In the genomic region with DNA sequence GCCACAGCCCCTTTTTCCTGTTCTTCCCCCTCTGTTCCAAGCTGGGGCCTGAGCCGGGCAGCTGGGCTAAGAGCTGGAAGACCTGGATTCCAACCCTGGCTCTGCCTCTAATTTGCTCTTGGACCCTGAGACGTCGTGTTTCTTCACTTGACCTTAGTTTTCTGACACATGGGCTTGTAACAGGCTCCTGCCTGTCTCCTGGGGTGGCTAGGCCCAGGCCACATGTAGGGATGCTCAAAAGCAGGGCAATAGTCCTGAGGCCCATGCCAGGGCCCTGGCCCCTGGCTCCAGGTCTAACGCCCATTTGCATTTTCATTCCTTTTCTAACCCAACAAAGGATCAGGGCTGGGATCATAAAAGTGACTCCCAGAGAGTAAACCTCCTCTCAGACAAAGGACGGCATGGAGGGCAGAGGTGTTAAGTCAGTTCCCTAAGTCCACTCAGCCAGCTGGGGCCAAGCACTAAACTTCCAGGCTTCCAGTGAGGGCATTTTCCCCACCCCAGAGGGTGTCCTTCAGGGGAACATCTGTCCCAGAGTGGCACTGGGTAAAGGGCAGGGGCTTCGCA, we compare ENCODE assay signal across 27 cellular contexts.
"Had no signal": no experiment of that assay in that cellular context is flagged by ENCODE, and none has a peak within 500 bp of the region (broad histone marks: within the 10 kb centered on the region; RNA-seq: fewer than 3 reads in every experiment).

No MANE protein-coding gene starts in this region.

- H3K27ac ChIP-seq: brain microvascular endothelial cell, coronary artery, skin epidermis, tibial nerve had no signal

- H3K36me3 Mint-ChIP-seq: naive B cell had no signal

- H3K27ac Mint-ChIP-seq: activated CD8-positive, alpha-beta T cell treated with anti-CD3 and anti-CD28 coated beads for 36 hours; activated T-helper 1 cell treated with anti-CD3 and anti-CD28 coated beads, Interleukin-12 subunit alpha, Interleukin-12 subunit beta, Interleukin-2, Interleukin-4 antibody, amounts not matched to agents 30 ng/mL and 10 ng/mL and 1 ng/mL, durations not matched to agents 14 hours and 24 hours and 36 hours; effector memory CD8-positive, alpha-beta T cell; mesothelial cell of epicardium; progenitor cell of endocrine pancreas had no signal

- ATAC-seq: activated CD8-positive, alpha-beta T cell treated with anti-CD3 and anti-CD28 coated beads for 36 hours; effector memory CD8-positive, alpha-beta T cell; esophagus mucosa; left colon; sciatic nerve had no signal

- H3K9me3 Mint-ChIP-seq: activated CD8-positive, alpha-beta T cell treated with anti-CD3 and anti-CD28 coated beads for 36 hours; activated T-helper 1 cell treated with anti-CD3 and anti-CD28 coated beads, Interleukin-12 subunit alpha, Interleukin-12 subunit beta, Interleukin-2, Interleukin-4 antibody, amounts not matched to agents 30 ng/mL and 10 ng/mL and 1 ng/mL, durations not matched to agents 14 hours and 24 hours and 36 hours; effector memory CD8-positive, alpha-beta T cell; naive B cell had no signal

- H3K4me3 Mint-ChIP-seq: activated CD8-positive, alpha-beta T cell treated with anti-CD3 and anti-CD28 coated beads for 36 hours; activated T-helper 1 cell treated with anti-CD3 and anti-CD28 coated beads, Interleukin-12 subunit alpha, Interleukin-12 subunit beta, Interleukin-2, Interleukin-4 antibody, amounts not matched to agents 30 ng/mL and 10 ng/mL and 1 ng/mL, durations not matched to agents 14 hours and 24 hours and 36 hours; effector memory CD8-positive, alpha-beta T cell; mesothelial cell of epicardium had no signal

- H3K9me3 ChIP-seq: tibial nerve had no signal

- DNase-seq: activated CD4-positive, alpha-beta T cell treated with anti-CD3 and anti-CD28 coated beads for 1 hour; activated CD4-positive, alpha-beta T cell treated with anti-CD3 and anti-CD28 coated beads, Interleukin-2, amount 50 U/mL, for 1 hour; activated CD8-positive, alpha-beta T cell treated with anti-CD3 and anti-CD28 coated beads for 36 hours; activated gamma-delta T cell treated with Interleukin-2 at 50 U/mL for 16 hours; activated naive CD4-positive, alpha-beta T cell treated with anti-CD3 and anti-CD28 coated beads, Interleukin-2, amount 50 U/mL, for 16 hours; activated T-cell treated with anti-CD3 and anti-CD28 coated beads for 4 hours; amniotic stem cell; brain microvascular endothelial cell; effector memory CD8-positive, alpha-beta T cell; foreskin fibroblast; hippocampal formation; left colon; naive B cell; retina; stimulated activated CD4-positive, alpha-beta T cell treated with anti-CD3 and anti-CD28 coated beads, Interleukin-1b, Interleukin-23, amount 100 ng/mL, for 48 hours; stimulated activated CD4-positive, alpha-beta T cell treated with anti-CD3 and anti-CD28 coated beads, Interleukin-4, amount 100 ng/mL, for 4 hours; stimulated activated CD8-positive, alpha-beta memory T cell treated with anti-CD3 and anti-CD28 coated beads, Interleukin-4, amount 100 ng/mL, for 48 hours; stimulated activated naive CD4-positive, alpha-beta T cell treated with Interleukin-2 at 50 U/mL for 16 hours; T-helper 2 cell had no signal

- H3K4me3 ChIP-seq: coronary artery, skin epidermis, tibial nerve had no signal

- H3K36me3 ChIP-seq: brain microvascular endothelial cell, tibial nerve had no signal

- H3K27me3 ChIP-seq: brain microvascular endothelial cell had no signal
